20 cellular contexts compared by ENCODE assay signal in the genomic region with DNA sequence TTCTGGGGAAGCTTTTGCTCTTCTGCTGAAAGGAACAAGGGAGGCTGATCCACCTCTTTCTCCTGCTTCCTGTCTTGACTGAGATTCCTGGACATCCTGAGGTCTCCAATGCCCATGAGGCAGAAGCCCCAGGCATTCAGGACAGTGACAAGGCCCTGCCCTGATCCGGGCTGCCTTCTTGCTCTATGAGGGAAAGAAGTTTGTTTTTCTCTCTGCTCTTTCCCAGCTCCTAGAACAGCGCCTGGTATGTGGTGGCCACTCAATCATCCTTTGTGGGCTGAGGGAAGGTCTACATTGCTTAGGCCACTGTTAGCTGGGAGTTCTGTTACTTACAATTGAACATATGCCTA. TPM values are rescaled to one million over a fixed set of nuclear protein-coding genes. Genes with fewer than 3 reads are reported as not detected.
DNase-seq lines count a peak whose midpoint lies in the region; ATAC-seq, FAIRE-seq and TF ChIP-seq lines count a peak whose summit lies in the region.
"Had no signal": no experiment of that assay in that cellular context is flagged by ENCODE, and none has a peak within 500 bp of the region (broad histone marks: within the 10 kb centered on the region; RNA-seq: fewer than 3 reads in every experiment).

No MANE protein-coding gene starts in this region.

- H3K27me3 ChIP-seq in breast epithelium, result no peaks in the 10 kb centered on the region
- no peaks in the 10 kb centered on the region for H3K27me3 ChIP-seq in mammary epithelial cell (ENCODE audit: insufficient read depth, low read length)
- H3K27me3 ChIP-seq in A673 (replicated peaks; ENCODE audit: insufficient read depth, low read depth, low read length, poor library complexity), result no peaks in the 10 kb centered on the region
- no peaks in the 10 kb centered on the region for H3K27me3 ChIP-seq in bronchial epithelial cell (ENCODE audit: control insufficient read depth, insufficient read depth, low read length)
- H3K27me3 ChIP-seq in sigmoid colon, result no peaks in the 10 kb centered on the region
- H3K27me3 ChIP-seq: BLaER1 treated with 17β-estradiol and CSF1 and Interleukin-3, amounts not matched to agents 10 nM and 100 nM had no signal

- TF ChIP-seq POLR2A in breast epithelium (IDR thresholded peaks at IDR 0.05), result no peak
- TF ChIP-seq POLR2A in sigmoid colon (IDR thresholded peaks at IDR 0.05), result no peak

- POLR2A ChIA-PET in A673 (lab: Charles Lee; ENCODE audit: low non-redundant PET), result interaction anchor here (1.2 kb wide), 1 partner anchor 15 kb away, joined by 4 read pairs; no protein-coding TSS in a partner anchor

- WGBS in mammary epithelial cell (ENCODE audit: low coverage, missing lambda C conversion rate), result 90% methylated on average over 2 of the region's 2 CpGs
- 90 to 92% methylated on average over 2 of the region's 2 CpGs for WGBS in sigmoid colon, 2 donors

- no peak overlapping the region for H2AFZ ChIP-seq in mammary epithelial cell (ENCODE audit: low read depth, low read length)
- H2AFZ ChIP-seq: GM23338 had no signal

- peak overlapping the region; percentile 30 to 61 for H3K27ac ChIP-seq in breast epithelium
- H3K27ac ChIP-seq in mammary epithelial cell (ENCODE audit: insufficient read depth, low read depth, low read length), result no peak overlapping the region
- H3K27ac ChIP-seq in A673 (ENCODE audit: low read depth, low read length, poor library complexity, severe bottlenecking), result peak overlapping the region; percentile 96
- no peak overlapping the region for H3K27ac ChIP-seq in sigmoid colon
- H3K27ac ChIP-seq: BLaER1 treated with 17β-estradiol and CSF1 and Interleukin-3, amounts not matched to agents 10 nM and 100 nM had no signal

- no peak for ATAC-seq in HG03354 (IDR thresholded peaks at IDR 0.05; ENCODE audit: poor library complexity, severe bottlenecking, unreplicated experiment)
- ATAC-seq: GM12878, GM23338, HCT116 had no signal

- H3K4me1 ChIP-seq in breast epithelium (no peaks in the 10 kb centered on the region), mammary epithelial cell (ENCODE audit: insufficient read depth, low read length) (no peaks in the 10 kb centered on the region), A673 (ENCODE audit: insufficient read depth, low read length, poor library complexity, severe bottlenecking) (peaks cover 36% of the 10 kb centered on the region), sigmoid colon (no peaks in the 10 kb centered on the region)
- H3K4me1 ChIP-seq: BLaER1 treated with 17β-estradiol and CSF1 and Interleukin-3, amounts not matched to agents 10 nM and 100 nM had no signal

- TF ChIP-seq EP300 in sigmoid colon (IDR thresholded peaks at IDR 0.05), result no peak

- BruUV-seq in mammary epithelial cell (replicated peaks; lab: Mats Ljungman, UMichigan), result no TSS peak
- BruUV-seq in A673 (replicated peaks; lab: Mats Ljungman, UMichigan), result no TSS peak

- in situ Hi-C loops in mammary epithelial cell (cut with MboI; ENCODE audit: low sequenced_read_pairs in 2 of 2), result loop anchor here (5.0 to 25.0 kb wide), 3 partner anchors 196 to 338 kb away; no protein-coding TSS in a partner anchor

- H3K4me2 ChIP-seq in mammary epithelial cell (ENCODE audit: insufficient read depth, low read depth, low read length), result no peak overlapping the region
- H3K4me2 ChIP-seq: BLaER1 treated with 17β-estradiol and CSF1 and Interleukin-3, amounts not matched to agents 10 nM and 100 nM; GM23338 had no signal

- H3K9me3 ChIP-seq in breast epithelium, result no peaks in the 10 kb centered on the region
- no peaks in the 10 kb centered on the region for H3K9me3 ChIP-seq in mammary epithelial cell (replicated peaks; ENCODE audit: insufficient read depth, low read length)
- peaks cover 6% of the 10 kb centered on the region for H3K9me3 ChIP-seq in A673 (ENCODE audit: low read depth, low read length, poor library complexity, severe bottlenecking)
- H3K9me3 ChIP-seq in sigmoid colon, result peaks cover 0 to 3% (median 0%) of the 10 kb centered on the region in 4 donors

- FAIRE-seq in bronchial epithelial cell (lab: Jason Lieb, UNC), result peak; percentile 43
- FAIRE-seq: D721Med, GM12878 had no signal

- dilution Hi-C loops in mammary epithelial cell (cut with HindIII; ENCODE audit: low sequenced_read_pairs), result loop anchor here (10.0 kb wide), 1 partner anchor 338 kb away; no protein-coding TSS in a partner anchor

- no peaks in the 10 kb centered on the region for H4K20me1 ChIP-seq in mammary epithelial cell (ENCODE audit: insufficient read depth, low read length)
- H4K20me1 ChIP-seq: BLaER1 treated with 17β-estradiol and CSF1 and Interleukin-3, amounts not matched to agents 10 nM and 100 nM had no signal

- no peak overlapping the region for H3K9ac ChIP-seq in mammary epithelial cell (ENCODE audit: insufficient read depth, low read length)
- H3K9ac ChIP-seq: BLaER1 treated with 17β-estradiol and CSF1 and Interleukin-3, amounts not matched to agents 10 nM and 100 nM had no signal

- CTCF ChIA-PET in mammary epithelial cell (lab: Charles Lee; ENCODE audit: low non-redundant PET) (no interaction called here), A673 (lab: Charles Lee) (no interaction called here)

- no peak for DNase-seq in breast epithelium (ENCODE audit: low spot score in 2 of 2)
- no peak for DNase-seq in mammary epithelial cell
- DNase-seq in A673 (ENCODE audit: low spot score), result no peak
- DNase-seq in bronchial epithelial cell (ENCODE audit: low read depth), result no peak
- peak; percentile 24 for DNase-seq in sigmoid colon
- no peak for DNase-seq in HT-29 (ENCODE audit: low spot score)
- DNase-seq: 8988T; CD4-positive, alpha-beta T cell; CD8-positive, alpha-beta memory T cell; DMS79; EL; GDM1 had no signal

- H3K36me3 ChIP-seq in breast epithelium (no peaks in the 10 kb centered on the region), mammary epithelial cell (ENCODE audit: insufficient read depth, low read length) (no peaks in the 10 kb centered on the region), A673 (ENCODE audit: insufficient read depth, low read length, poor library complexity, severe bottlenecking) (no peaks in the 10 kb centered on the region), bronchial epithelial cell (ENCODE audit: control insufficient read depth, insufficient read depth, low read length) (no peaks in the 10 kb centered on the region), sigmoid colon (no peaks in the 10 kb centered on the region)
- H3K36me3 ChIP-seq: BLaER1 treated with 17β-estradiol and CSF1 and Interleukin-3, amounts not matched to agents 10 nM and 100 nM had no signal

- H3K4me3 ChIP-seq in breast epithelium (no peak overlapping the region), mammary epithelial cell (replicated peaks in 1 of 3; ENCODE audit: insufficient read depth in 1 of 3, low read depth in 2 of 3, low read length in 3 of 3) (no peak overlapping the region), A673 (ENCODE audit: low read depth, low read length, poor library complexity, severe bottlenecking) (no peak overlapping the region), bronchial epithelial cell (ENCODE audit: low read depth, low read length) (no peak overlapping the region), sigmoid colon (no peak overlapping the region)
- H3K4me3 ChIP-seq: BLaER1 treated with 17β-estradiol and CSF1 and Interleukin-3, amounts not matched to agents 10 nM and 100 nM; GM12878; GM23338 had no signal

- no peaks in the 10 kb centered on the region for H3K79me2 ChIP-seq in mammary epithelial cell (ENCODE audit: insufficient read depth, low read length)

- TF ChIP-seq CTCF in breast epithelium (IDR thresholded peaks at IDR 0.05), result no peak
- TF ChIP-seq CTCF in mammary epithelial cell (conservative IDR thresholded peaks at IDR 0.05 in 1 of 2, IDR thresholded peaks at IDR 0.05 in 1 of 2; ENCODE audit: extremely low read depth in 1 of 2, insufficient read depth in 1 of 2, low read depth in 1 of 2, low read length in 2 of 2), result no peak
- no peak for TF ChIP-seq CTCF in A673 (conservative IDR thresholded peaks at IDR 0.05; ENCODE audit: low read depth, low read length)
- no peak for TF ChIP-seq CTCF in bronchial epithelial cell (IDR thresholded peaks at IDR 0.05; ENCODE audit: insufficient read depth, low read length, severe bottlenecking)
- no peak for TF ChIP-seq CTCF in sigmoid colon (IDR thresholded peaks at IDR 0.05)

- intact Hi-C loops in breast epithelium (cut with DNase I; ENCODE audit: low total_unique reads) (no loop called here), mammary epithelial cell (cut with micrococcal nuclease) (no loop called here), A673 (cut with micrococcal nuclease; ENCODE audit: unreplicated experiment) (no loop called here), sigmoid colon (cut with DNase I) (loop anchor here (10.0 kb wide), 1 partner anchor 88 kb away; no protein-coding TSS in a partner anchor)

RNA-seq across cellular contexts. Expression of gene NOX5, which starts 52.1 kb away (rescaled TPM):
- total RNA-seq in breast epithelium, result 1 to 10 TPM; 1.0 to 2.6 (median 1.9) TPM
- total RNA-seq in mammary epithelial cell, result under 1 TPM; 0.05 to 0.50 TPM
- polyA plus RNA-seq in mammary epithelial cell, result 2.6 TPM
- polyA minus RNA-seq in mammary epithelial cell, result 0.78 TPM
- not detected in 2 replicates for total RNA-seq in A673 (2021)
- under 0.01 TPM in 1 of 2 replicates, not detected in the other for total RNA-seq in bronchial epithelial cell
- under 1 TPM in 2 of 4 donors, not detected in 2; 0.36 to 0.49 TPM for total RNA-seq in sigmoid colon
- polyA plus RNA-seq in sigmoid colon, result under 1 TPM in 1 of 3 donors, not detected in 2; 0.16 TPM
- not detected in 2 replicates for total RNA-seq in HT-29 (2014; rRNA removed; shearing (Covaris generic))
- total RNA-seq: CD4-positive, alpha-beta T cell; CD8-positive, alpha-beta memory T cell; GM12878; H4 had no signal
- polyA plus RNA-seq: CD14-positive monocyte; CD8-positive, alpha-beta memory T cell; GM12878; GM23338 had no signal

Comparison
In these comparisons a context has a peak if more than half of its experiments do, and no peak if none do; other contexts are left out.
1. H3K27ac ChIP-seq: peak in breast epithelium (2 of 2) and A673 (single experiment); none in mammary epithelial cell (single experiment) and sigmoid colon (0 of 4).